In genomic region chr7:11472646-11473045, GRCh38 we compare ENCODE assay signal across 8 cellular contexts.
"Had no signal": no experiment of that assay in that cellular context is flagged by ENCODE, and none has a peak within 500 bp of the region (broad histone marks: within the 10 kb centered on the region; RNA-seq: fewer than 3 reads in every experiment).

No MANE protein-coding gene starts in this region.

- FAIRE-seq: H1, K562 had no signal

- DNase-seq: H7, HFFc6, IMR-90, KG1 had no signal

- ATAC-seq: GM23338, HCT116, K562 had no signal
